8 cellular contexts compared by ENCODE assay signal in genomic region chr18:79962835-79963657, GRCh38.
DNase-seq lines count a peak whose midpoint lies in the region; ATAC-seq lines count a peak whose summit lies in the region.

No MANE protein-coding gene starts in this region.

- ATAC-seq in GM18909 (IDR thresholded peaks at IDR 0.05; ENCODE audit: poor library complexity, unreplicated experiment), result peak; percentile 56
- peak; percentile 54 for ATAC-seq in HG03097 (IDR thresholded peaks at IDR 0.05; ENCODE audit: low FRiP score, unreplicated experiment)

- peak; percentile 67 to 75 for DNase-seq in activated T-cell treated with anti-CD3 and anti-CD28 coated beads, Interleukin-2, amount 50 U/mL, for 48 hours
- DNase-seq in stimulated activated CD4-positive, alpha-beta T cell treated with anti-CD3 and anti-CD28 coated beads, Interleukin-4, amount 100 ng/mL, for 1 hour, result peak; percentile 43
- no peak for DNase-seq in NCI-H1436 treated with DMSO at 0.1 percent for 48 hours (lab: John Stamatoyannopoulos, UW)
- DNase-seq in NK-92 treated with Interleukin-12 subunit alpha and Interleukin-12 subunit beta, amount 100 ng/mL, for 24 hours (lab: John Stamatoyannopoulos, UW), result no peak
- no peak for DNase-seq in ecto neural progenitor cell (ENCODE audit: low spot score)
- DNase-seq in GM03348 (ENCODE audit: low spot score), result no peak

Comparison
In these comparisons a context has a peak if more than half of its experiments do, and no peak if none do; other contexts are left out.
1. DNase-seq: peak in activated T-cell treated with anti-CD3 and anti-CD28 coated beads, Interleukin-2, amount 50 U/mL, for 48 hours (2 of 2) and stimulated activated CD4-positive, alpha-beta T cell treated with anti-CD3 and anti-CD28 coated beads, Interleukin-4, amount 100 ng/mL, for 1 hour (single experiment); none in NCI-H1436 treated with DMSO at 0.1 percent for 48 hours (single experiment), NK-92 treated with Interleukin-12 subunit alpha and Interleukin-12 subunit beta, amount 100 ng/mL, for 24 hours (single experiment), ecto neural progenitor cell (single experiment) and GM03348 (single experiment).